29 cellular contexts compared by ENCODE assay signal in the genomic region with DNA sequence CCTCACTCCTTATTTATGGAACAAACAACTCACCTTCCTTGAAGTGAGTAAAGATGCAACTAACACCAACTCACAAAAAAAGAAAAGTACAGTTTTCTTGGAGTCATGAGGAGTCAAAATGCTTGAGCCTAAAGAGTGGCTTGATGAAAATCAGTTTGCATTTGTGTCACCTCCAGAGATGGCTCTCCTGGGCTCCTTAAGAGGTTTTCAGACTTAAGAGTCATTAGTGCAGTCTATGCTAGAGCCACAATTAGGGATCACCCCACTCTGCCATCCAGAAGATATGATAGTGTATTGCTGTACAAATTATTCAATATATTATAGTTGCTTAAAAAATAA.
"Had no signal": no experiment of that assay in that cellular context is flagged by ENCODE, and none has a peak within 500 bp of the region (broad histone marks: within the 10 kb centered on the region; RNA-seq: fewer than 3 reads in every experiment).

No MANE protein-coding gene starts in this region.

- H3K4me3 Mint-ChIP-seq: activated CD8-positive, alpha-beta T cell treated with anti-CD3 and anti-CD28 coated beads for 36 hours; activated naive CD8-positive, alpha-beta T cell; central memory CD8-positive, alpha-beta T cell; dendritic cell treated with granulocyte-macrophage colony-stimulating factor and Interleukin-4, amounts not matched to agents 40 ng/mL and 50 ng/mL, for 4 days; endodermal cell; WTC11 had no signal

- H3K4me3 ChIP-seq: coronary artery, dorsolateral prefrontal cortex, gastrocnemius medialis, heart left ventricle had no signal

- H3K27ac Mint-ChIP-seq: activated CD8-positive, alpha-beta T cell treated with anti-CD3 and anti-CD28 coated beads for 36 hours; activated naive CD8-positive, alpha-beta T cell; dendritic cell treated with granulocyte-macrophage colony-stimulating factor and Interleukin-4, amounts not matched to agents 40 ng/mL and 50 ng/mL, for 4 days; endodermal cell; WTC11 had no signal

- H3K27me3 ChIP-seq: brain microvascular endothelial cell, dorsolateral prefrontal cortex, gastrocnemius medialis, heart left ventricle had no signal

- ATAC-seq: activated CD8-positive, alpha-beta T cell treated with anti-CD3 and anti-CD28 coated beads for 36 hours; gastrocnemius medialis; heart left ventricle; WTC11 had no signal

- FAIRE-seq: astrocyte, bronchial epithelial cell, TTC549 had no signal

- H3K4me1 ChIP-seq: gastrocnemius medialis had no signal

- H3K4me1 Mint-ChIP-seq: central memory CD8-positive, alpha-beta T cell; endodermal cell had no signal

- H3K27me3 Mint-ChIP-seq: activated naive CD8-positive, alpha-beta T cell had no signal

- H3K36me3 ChIP-seq: brain microvascular endothelial cell, gastrocnemius medialis, heart left ventricle had no signal

- DNase-seq: activated CD4-positive, alpha-beta T cell treated with anti-CD3 and anti-CD28 coated beads for 1 hour; activated CD4-positive, alpha-beta T cell treated with anti-CD3 and anti-CD28 coated beads for 48 hours; activated CD4-positive, alpha-beta T cell treated with anti-CD3 and anti-CD28 coated beads, Interleukin-2, amount 50 U/mL, for 48 hours; activated CD8-positive, alpha-beta memory T cell treated with anti-CD3 and anti-CD28 coated beads for 24 hours; activated CD8-positive, alpha-beta T cell treated with anti-CD3 and anti-CD28 coated beads for 36 hours; activated effector memory CD4-positive, alpha-beta T cell treated with Interleukin-2 at 50 U/mL for 16 hours; activated gamma-delta T cell treated with Interleukin-2 at 50 U/mL for 16 hours; activated naive CD4-positive, alpha-beta T cell treated with anti-CD3 and anti-CD28 coated beads, Interleukin-2, amount 50 U/mL, for 16 hours; activated naive CD4-positive, alpha-beta T cell treated with Interleukin-2 at 50 U/mL for 16 hours; activated T-cell treated with anti-CD3 and anti-CD28 coated beads, Interleukin-2, amount 50 U/mL, for 48 hours; amniotic stem cell; anterior cingulate cortex; dorsolateral prefrontal cortex; effector memory CD4-positive, alpha-beta T cell; endodermal cell; gastrocnemius medialis; glutamatergic neuron; heart left ventricle; T-helper 2 cell had no signal

- H3K9me3 ChIP-seq: gastrocnemius medialis had no signal

- H3K27ac ChIP-seq: brain microvascular endothelial cell, coronary artery, dorsolateral prefrontal cortex, gastrocnemius medialis, heart left ventricle, VCaP had no signal
